In the genomic region with DNA sequence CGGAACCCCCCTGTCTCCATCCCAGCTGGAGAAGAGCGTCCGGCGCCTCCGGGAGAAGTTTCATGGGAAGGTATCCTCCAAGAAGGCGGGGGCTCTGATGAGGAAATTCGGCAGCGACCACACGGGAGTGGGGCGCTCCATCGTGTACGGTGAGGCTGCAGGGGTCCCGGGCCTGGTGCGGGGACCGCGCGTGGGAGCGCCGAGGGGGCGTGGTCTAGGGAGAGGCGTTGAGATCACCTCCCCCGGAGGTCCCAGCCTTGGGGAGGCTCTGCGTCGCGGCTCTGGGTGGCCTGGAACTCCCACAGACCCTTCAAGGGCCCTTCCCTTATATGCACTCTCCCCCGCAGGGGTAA, we compare ENCODE assay signal across 8 cellular contexts. TPM values are rescaled to one million over a fixed set of nuclear protein-coding genes. Genes with fewer than 3 reads are reported as not detected.
A peak's percentile ranks its signal among the peaks of the same experiment; 100 is the strongest.
DNase-seq lines count a peak whose midpoint lies in the region; ATAC-seq lines count a peak whose summit lies in the region.

No MANE protein-coding gene starts in this region.

- H3K9me3 ChIP-seq in iPS-20b (ENCODE audit: insufficient read depth, low read depth, low read length) = no peaks in the 10 kb centered on the region

- no peaks in the 10 kb centered on the region for H3K27me3 Mint-ChIP-seq in activated naive CD8-positive, alpha-beta T cell

- H3K4me1 Mint-ChIP-seq in activated naive CD8-positive, alpha-beta T cell (ENCODE audit: low read depth) = peaks cover 15% of the 10 kb centered on the region

- H3K27ac Mint-ChIP-seq in activated naive CD8-positive, alpha-beta T cell = peak overlapping the region; percentile 50

- no peaks in the 10 kb centered on the region; the same call in 1 of the 2 replicates for H3K36me3 ChIP-seq in iPS-20b (ENCODE audit: insufficient read depth, low read depth, low read length)

- H3K36me3 Mint-ChIP-seq in activated naive CD8-positive, alpha-beta T cell = peaks cover 2% of the 10 kb centered on the region

- no peak for DNase-seq in Jurkat, Clone E6-1 (ENCODE audit: low read depth, low spot score)
- peak; percentile 28 for DNase-seq in stimulated activated CD8-positive, alpha-beta memory T cell treated with anti-CD3 and anti-CD28 coated beads, Interleukin-12 subunit alpha, Interleukin-12 subunit beta, amount 100 ng/mL, for 1 hour (ENCODE audit: low read depth)
- DNase-seq in ureter (ENCODE audit: low spot score) = no peak

- H3K27me3 ChIP-seq in iPS-20b (ENCODE audit: insufficient read depth, low read length) = peaks cover 32% of the 10 kb centered on the region

- H3K4me1 ChIP-seq in iPS-20b (ENCODE audit: insufficient read depth, low read length) = no peaks in the 10 kb centered on the region

- peak overlapping the region; percentile 45; the same call in 1 of the 2 replicates for H3K9ac ChIP-seq in iPS-20b (ENCODE audit: low read depth, low read length)

- no peak overlapping the region for H3K27ac ChIP-seq in iPS-20b (ENCODE audit: low read length)

- H3K4me3 Mint-ChIP-seq in activated naive CD8-positive, alpha-beta T cell = peak overlapping the region; percentile 76

- H3K9me3 Mint-ChIP-seq in activated naive CD8-positive, alpha-beta T cell (ENCODE audit: low read depth) = no peaks in the 10 kb centered on the region

- ATAC-seq in HG03342 (IDR thresholded peaks at IDR 0.05; ENCODE audit: unreplicated experiment) (no peak), HG02642 (IDR thresholded peaks at IDR 0.05; ENCODE audit: poor library complexity, unreplicated experiment) (no peak), HG03354 (IDR thresholded peaks at IDR 0.05; ENCODE audit: poor library complexity, severe bottlenecking, unreplicated experiment) (no peak)

- H3K4me3 ChIP-seq in Jurkat, Clone E6-1 (ENCODE audit: low read length) = peak overlapping the region; percentile 89
- H3K4me3 ChIP-seq in iPS-20b (ENCODE audit: low read length) = peak overlapping the region; percentile 81

RNA-seq across cellular contexts. Expression of a gene that starts 0.8 kb away (rescaled TPM):
- 35.4 TPM for polyA plus RNA-seq in Jurkat, Clone E6-1 (2012; ENCODE audit: insufficient read depth, insufficient read length)
- 44.6 TPM for total RNA-seq in ureter

RNA-seq across cellular contexts. Expression of a gene that starts 15.6 kb away (rescaled TPM):
- 2.3 TPM for polyA plus RNA-seq in Jurkat, Clone E6-1 (2012; ENCODE audit: insufficient read depth, insufficient read length)
- total RNA-seq in ureter = 0.81 TPM

RNA-seq across cellular contexts. Expression of a gene that starts 19.3 kb away (rescaled TPM):
- polyA plus RNA-seq in Jurkat, Clone E6-1 (2012; ENCODE audit: insufficient read depth, insufficient read length) = 118 TPM
- total RNA-seq in ureter = 78.6 TPM

RNA-seq across cellular contexts. Expression of a gene that starts 24.6 kb away (rescaled TPM):
- polyA plus RNA-seq in Jurkat, Clone E6-1 (2012; ENCODE audit: insufficient read depth, insufficient read length) = 32.0 TPM
- 25.6 TPM for total RNA-seq in ureter

RNA-seq across cellular contexts. Expression of a gene that starts 32.8 kb away (rescaled TPM):
- 349 TPM for polyA plus RNA-seq in Jurkat, Clone E6-1 (2012; ENCODE audit: insufficient read depth, insufficient read length)
- 238 TPM for total RNA-seq in ureter
